In the genomic region with DNA sequence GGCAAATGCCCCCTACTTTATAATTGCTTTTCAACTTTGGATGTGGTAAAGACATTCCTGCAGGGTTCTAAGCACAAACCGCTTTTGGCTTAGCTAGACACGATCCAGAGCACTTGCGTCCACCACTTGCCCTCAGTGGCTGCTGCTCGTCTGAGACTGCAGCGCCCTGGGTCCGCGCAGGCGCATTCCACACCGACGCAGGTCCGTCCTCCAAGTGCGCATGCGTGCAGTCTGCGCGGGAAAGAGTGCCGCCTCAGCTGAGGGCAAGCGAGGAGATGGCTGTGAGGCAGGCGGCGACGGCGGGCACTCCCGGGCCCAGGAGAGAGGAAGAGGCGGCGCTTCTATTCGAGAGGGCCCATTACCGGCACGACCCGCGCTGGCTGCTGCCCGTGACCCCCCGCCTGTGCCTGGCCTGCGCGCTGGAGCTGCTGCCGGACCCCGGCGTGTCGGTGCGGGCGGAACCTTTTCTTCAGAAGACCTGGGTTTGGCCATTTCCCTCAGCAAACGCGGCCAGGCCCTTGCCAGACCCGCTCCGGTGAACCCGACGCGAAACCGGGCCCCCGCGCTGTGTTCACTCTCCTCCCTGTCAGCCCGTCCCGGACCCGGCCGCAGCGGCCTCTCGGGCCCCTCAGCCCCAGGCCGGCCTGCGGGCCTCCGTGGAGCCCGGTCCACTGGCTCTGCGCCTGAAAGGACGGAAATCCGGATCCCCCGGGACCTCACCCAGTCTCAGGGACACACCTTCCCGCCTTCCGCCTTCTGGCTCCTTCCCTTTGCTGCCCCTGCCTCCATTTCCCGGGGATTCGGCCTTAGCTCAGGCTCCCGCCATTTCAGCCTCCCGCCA, we compare ENCODE assay signal across 1 cellular context.
TF ChIP-seq lines count a peak whose summit lies in the region.

A gene with protein sequence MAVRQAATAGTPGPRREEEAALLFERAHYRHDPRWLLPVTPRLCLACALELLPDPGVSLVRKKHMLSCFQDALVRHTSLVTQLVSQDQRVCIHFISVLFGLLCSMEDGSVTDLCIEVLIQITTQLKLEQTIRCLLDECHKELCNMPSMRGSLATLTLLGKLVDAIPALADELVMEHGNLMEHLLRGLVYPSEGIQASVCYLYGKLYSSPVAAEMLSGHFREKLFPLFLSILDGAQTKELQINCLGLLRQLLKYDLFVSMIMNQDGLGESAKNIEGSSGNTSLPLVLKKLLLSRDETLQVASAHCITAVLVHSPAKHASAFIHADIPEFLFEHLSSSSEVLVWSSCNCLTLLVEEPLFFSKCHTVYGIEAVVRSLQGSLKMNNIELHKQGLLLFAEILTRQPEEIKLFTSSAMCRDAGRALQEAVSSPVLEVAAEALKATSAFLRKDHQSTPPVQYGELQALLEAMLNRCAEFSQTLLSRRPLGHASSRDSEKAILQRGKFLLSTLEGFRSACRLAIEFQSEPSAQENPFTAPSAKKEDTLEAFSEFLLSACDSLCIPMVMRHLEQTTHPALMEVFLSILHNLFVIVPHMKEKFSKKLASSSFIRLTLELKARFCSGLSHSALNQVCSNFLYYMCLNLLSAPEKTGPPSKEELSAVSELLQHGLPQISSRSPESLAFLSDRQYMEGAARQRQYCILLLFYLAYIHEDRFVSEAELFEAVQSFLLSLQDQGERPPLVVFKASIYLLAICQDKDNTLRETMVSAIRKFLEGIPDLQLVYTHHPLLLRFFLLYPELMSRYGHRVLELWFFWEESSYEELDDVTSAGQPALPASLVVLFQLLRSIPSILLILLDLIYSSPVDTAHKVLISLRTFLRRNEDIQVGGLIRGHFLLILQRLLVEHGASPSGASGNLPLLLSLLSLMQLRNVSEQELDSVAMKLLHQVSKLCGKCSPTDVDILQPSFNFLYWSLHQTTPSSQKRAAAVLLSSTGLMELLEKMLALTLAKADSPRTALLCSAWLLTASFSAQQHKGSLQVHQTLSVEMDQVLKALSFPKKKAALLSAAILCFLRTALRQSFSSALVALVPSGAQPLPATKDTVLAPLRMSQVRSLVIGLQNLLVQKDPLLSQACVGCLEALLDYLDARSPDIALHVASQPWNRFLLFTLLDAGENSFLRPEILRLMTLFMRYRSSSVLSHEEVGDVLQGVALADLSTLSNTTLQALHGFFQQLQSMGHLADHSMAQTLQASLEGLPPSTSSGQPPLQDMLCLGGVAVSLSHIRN (plus strand): TSS at position 240 of the 841 bp plus-strand sequence. CDS start 36 bp downstream, at position 276.

TF ChIP-seq in SK-N-SH treated with all-trans-retinoic acid at 6 μM for 48 hours, 23 proteins besides CTCF, POLR2A, EP300 and RAD21 (continued from another document):
- TF ChIP-seq, protein P1, sequence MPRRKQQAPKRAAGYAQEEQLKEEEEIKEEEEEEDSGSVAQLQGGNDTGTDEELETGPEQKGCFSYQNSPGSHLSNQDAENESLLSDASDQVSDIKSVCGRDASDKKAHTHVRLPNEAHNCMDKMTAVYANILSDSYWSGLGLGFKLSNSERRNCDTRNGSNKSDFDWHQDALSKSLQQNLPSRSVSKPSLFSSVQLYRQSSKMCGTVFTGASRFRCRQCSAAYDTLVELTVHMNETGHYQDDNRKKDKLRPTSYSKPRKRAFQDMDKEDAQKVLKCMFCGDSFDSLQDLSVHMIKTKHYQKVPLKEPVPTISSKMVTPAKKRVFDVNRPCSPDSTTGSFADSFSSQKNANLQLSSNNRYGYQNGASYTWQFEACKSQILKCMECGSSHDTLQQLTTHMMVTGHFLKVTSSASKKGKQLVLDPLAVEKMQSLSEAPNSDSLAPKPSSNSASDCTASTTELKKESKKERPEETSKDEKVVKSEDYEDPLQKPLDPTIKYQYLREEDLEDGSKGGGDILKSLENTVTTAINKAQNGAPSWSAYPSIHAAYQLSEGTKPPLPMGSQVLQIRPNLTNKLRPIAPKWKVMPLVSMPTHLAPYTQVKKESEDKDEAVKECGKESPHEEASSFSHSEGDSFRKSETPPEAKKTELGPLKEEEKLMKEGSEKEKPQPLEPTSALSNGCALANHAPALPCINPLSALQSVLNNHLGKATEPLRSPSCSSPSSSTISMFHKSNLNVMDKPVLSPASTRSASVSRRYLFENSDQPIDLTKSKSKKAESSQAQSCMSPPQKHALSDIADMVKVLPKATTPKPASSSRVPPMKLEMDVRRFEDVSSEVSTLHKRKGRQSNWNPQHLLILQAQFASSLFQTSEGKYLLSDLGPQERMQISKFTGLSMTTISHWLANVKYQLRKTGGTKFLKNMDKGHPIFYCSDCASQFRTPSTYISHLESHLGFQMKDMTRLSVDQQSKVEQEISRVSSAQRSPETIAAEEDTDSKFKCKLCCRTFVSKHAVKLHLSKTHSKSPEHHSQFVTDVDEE (CRISPR knock-in tag; IDR thresholded peaks at IDR 0.05) = no peak
- no peak for TF ChIP-seq BACH2 (CRISPR knock-in tag; IDR thresholded peaks at IDR 0.05; ENCODE audit: borderline replicate concordance)
